ENCODE assay signal across 6 cellular contexts in genomic region chr18:25433590-25433989, GRCh38.
"Had no signal": no experiment of that assay in that cellular context is flagged by ENCODE, and none has a peak within 500 bp of the region (broad histone marks: within the 10 kb centered on the region; RNA-seq: fewer than 3 reads in every experiment).

No MANE protein-coding gene starts in this region.

- ATAC-seq: GM23338, HepG2 had no signal

- DNase-seq: H9, HCEC 1CT, KBM-7 had no signal

- H3K4me3 ChIP-seq: GM23338 had no signal

- H3K4me2 ChIP-seq: GM23338 had no signal

- H3K27ac ChIP-seq: HL-60 had no signal
